ENCODE assay signal across 12 cellular contexts in genomic region chr9:120689860-120690259, GRCh38. TPM values are rescaled to one million over a fixed set of nuclear protein-coding genes. Genes with fewer than 3 reads are reported as not detected.
DNase-seq lines count a peak whose midpoint lies in the region; ATAC-seq, FAIRE-seq and TF ChIP-seq lines count a peak whose summit lies in the region.
"Had no signal": no experiment of that assay in that cellular context is flagged by ENCODE, and none has a peak within 500 bp of the region (broad histone marks: within the 10 kb centered on the region; RNA-seq: fewer than 3 reads in every experiment).

No MANE protein-coding gene starts in this region.

- POLR2A ChIA-PET in A673 (lab: Charles Lee; ENCODE audit: low non-redundant PET) = no interaction called here

- peaks cover 22% of the 10 kb centered on the region for H3K4me1 ChIP-seq in A673 (ENCODE audit: insufficient read depth, low read length, poor library complexity, severe bottlenecking)
- H3K4me1 ChIP-seq in right atrium auricular region = peaks cover 0 to 18% of the 10 kb centered on the region in 2 donors

- ATAC-seq in HG02588 (IDR thresholded peaks at IDR 0.05; ENCODE audit: unreplicated experiment) (no peak), GM18907 (IDR thresholded peaks at IDR 0.05; ENCODE audit: unreplicated experiment) (no peak), GM21825 (IDR thresholded peaks at IDR 0.05; ENCODE audit: unreplicated experiment) (no peak)
- ATAC-seq: gastroesophageal sphincter had no signal

- H3K27ac ChIP-seq in A673 (ENCODE audit: low read depth, low read length, poor library complexity, severe bottlenecking) (no peak overlapping the region), right atrium auricular region (no peak overlapping the region)
- H3K27ac ChIP-seq: gastroesophageal sphincter had no signal

- intact Hi-C loops in A673 (cut with micrococcal nuclease; ENCODE audit: unreplicated experiment) = no loop called here

- H3K27me3 ChIP-seq in A673 (replicated peaks; ENCODE audit: insufficient read depth, low read depth, low read length, poor library complexity) = no peaks in the 10 kb centered on the region
- H3K27me3 ChIP-seq in right atrium auricular region = no peaks in the 10 kb centered on the region
- H3K27me3 ChIP-seq: gastroesophageal sphincter had no signal

- no peak overlapping the region for H3K4me3 ChIP-seq in A673 (ENCODE audit: low read depth, low read length, poor library complexity, severe bottlenecking)
- H3K4me3 ChIP-seq in right atrium auricular region = no peak overlapping the region
- H3K4me3 ChIP-seq: gastroesophageal sphincter had no signal

- H3K9me3 ChIP-seq in A673 (ENCODE audit: low read depth, low read length, poor library complexity, severe bottlenecking) (no peaks in the 10 kb centered on the region), right atrium auricular region (no peaks in the 10 kb centered on the region)
- H3K9me3 ChIP-seq: gastroesophageal sphincter had no signal

- no TSS peak for BruUV-seq in A673 (replicated peaks; lab: Mats Ljungman, UMichigan)

- CTCF ChIA-PET in A673 (lab: Charles Lee) = no interaction called here

- H3K36me3 ChIP-seq in A673 (ENCODE audit: insufficient read depth, low read length, poor library complexity, severe bottlenecking) = no peaks in the 10 kb centered on the region
- no peaks in the 10 kb centered on the region for H3K36me3 ChIP-seq in right atrium auricular region
- H3K36me3 ChIP-seq: gastroesophageal sphincter had no signal

- peak; percentile 46 for DNase-seq in A673 (ENCODE audit: low spot score)
- DNase-seq in NCI-H1092 treated with DMSO at 0.1 percent for 48 hours (lab: John Stamatoyannopoulos, UW) = peak; percentile 85
- DNase-seq in RPMI7951 (ENCODE audit: low read depth) = peak; percentile 16
- DNase-seq in right atrium auricular region (ENCODE audit: low spot score) = no peak
- DNase-seq: posterior cingulate gyrus, Right ventricle myocardium superior had no signal

- peak; percentile 17 for FAIRE-seq in islet of Langerhans (lab: Jason Lieb, UNC)
- FAIRE-seq: colon had no signal

- TF ChIP-seq CTCF in A673 (conservative IDR thresholded peaks at IDR 0.05; ENCODE audit: low read depth, low read length) = no peak
- TF ChIP-seq CTCF in right atrium auricular region (IDR thresholded peaks at IDR 0.05) = no peak

RNA-seq across cellular contexts. Expression of gene MEGF9, which starts 24.4 kb away (rescaled TPM):
- 11.5 and 12.2 TPM in 2 replicates for total RNA-seq in A673 (2021)
- total RNA-seq in RPMI7951 (2014; rRNA removed; shearing (Covaris generic)) = 10.5 and 11.1 TPM in 2 replicates
- total RNA-seq in right atrium auricular region = 10 to 100 TPM; 15.3 to 23.8 TPM
